Comparison of ENCODE assay signal across 1 cellular context in the genomic region with DNA sequence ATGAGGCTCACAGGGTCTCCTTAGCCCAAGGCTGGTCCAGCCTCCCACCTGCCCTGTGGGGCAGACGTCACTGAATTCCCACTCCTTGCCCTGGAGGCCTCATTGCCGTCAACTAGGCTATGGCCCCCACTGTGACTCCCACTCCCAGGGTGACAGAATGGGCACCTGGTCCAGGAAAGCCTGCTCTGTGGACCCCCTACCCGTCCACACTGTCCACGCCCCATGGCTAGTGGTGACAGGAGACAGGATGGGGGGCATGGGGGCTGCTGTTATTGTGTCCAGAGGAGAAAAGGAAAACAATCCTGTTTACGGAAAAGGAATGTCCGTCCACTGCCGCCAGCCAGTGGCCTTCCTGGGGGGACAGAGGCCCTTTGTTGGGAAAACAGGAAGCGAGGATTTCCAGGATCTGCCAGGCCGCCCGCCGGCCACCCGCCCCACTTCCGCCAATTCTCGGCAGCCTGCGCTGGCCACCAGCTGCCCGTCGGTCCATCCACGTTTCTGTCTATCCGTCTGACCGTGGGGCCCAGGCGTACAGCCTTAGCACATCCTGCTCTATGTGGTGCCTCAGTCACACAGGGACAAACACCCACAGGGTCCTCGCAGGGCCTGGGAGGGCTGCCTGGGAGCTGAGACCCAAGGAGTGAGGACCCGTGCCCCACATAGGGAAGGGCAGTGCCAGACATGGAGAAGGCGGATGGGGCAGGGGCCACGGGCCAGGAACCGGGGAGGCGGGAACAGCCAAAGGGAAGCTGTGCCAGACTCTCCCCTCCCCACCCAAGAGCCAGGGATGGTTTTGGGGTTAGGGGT.
TF ChIP-seq lines count a peak whose summit lies in the region.

No MANE protein-coding gene starts in this region.

TF ChIP-seq in IMR-90, 13 proteins besides CTCF, POLR2A, EP300 and RAD21 (continued from another document):
- TF ChIP-seq RCOR1 (IDR thresholded peaks at IDR 0.05; ENCODE audit: insufficient replicate concordance, low read length) (no peak), SMC3 (IDR thresholded peaks at IDR 0.05; ENCODE audit: low read depth, low read length) (no peak), RFX5 (IDR thresholded peaks at IDR 0.05; ENCODE audit: low read depth, low read length) (no peak), FOS (IDR thresholded peaks at IDR 0.05; ENCODE audit: low read depth, low read length) (no peak), BHLHE40 (IDR thresholded peaks at IDR 0.05; ENCODE audit: low read depth, low read length) (no peak), CHD1 (IDR thresholded peaks at IDR 0.05; ENCODE audit: low read depth, low read length) (no peak), MAFK (IDR thresholded peaks at IDR 0.05; ENCODE audit: low read depth, low read length) (no peak)
- TF ChIP-seq, protein P1, sequence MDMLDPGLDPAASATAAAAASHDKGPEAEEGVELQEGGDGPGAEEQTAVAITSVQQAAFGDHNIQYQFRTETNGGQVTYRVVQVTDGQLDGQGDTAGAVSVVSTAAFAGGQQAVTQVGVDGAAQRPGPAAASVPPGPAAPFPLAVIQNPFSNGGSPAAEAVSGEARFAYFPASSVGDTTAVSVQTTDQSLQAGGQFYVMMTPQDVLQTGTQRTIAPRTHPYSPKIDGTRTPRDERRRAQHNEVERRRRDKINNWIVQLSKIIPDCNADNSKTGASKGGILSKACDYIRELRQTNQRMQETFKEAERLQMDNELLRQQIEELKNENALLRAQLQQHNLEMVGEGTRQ (IDR thresholded peaks at IDR 0.05; ENCODE audit: low read depth, low read length) = no peak
